Comparison of ENCODE assay signal across 1 cellular context in genomic region chr7:158324397-158325360, GRCh38.
TF ChIP-seq lines count a peak whose summit lies in the region.

No MANE protein-coding gene starts in this region.

TF ChIP-seq in WTC11, 78 proteins besides CTCF, POLR2A, EP300 and RAD21 (continued from another document):
- TF ChIP-seq HMGXB4 (CRISPR knock-in tag; IDR thresholded peaks at IDR 0.05) (no peak), FOXP4 (CRISPR knock-in tag; IDR thresholded peaks at IDR 0.05) (no peak), TP53 (CRISPR knock-in tag; IDR thresholded peaks at IDR 0.05) (no peak), MYBL2 (CRISPR knock-in tag; IDR thresholded peaks at IDR 0.05) (no peak)
- TF ChIP-seq, protein P1, sequence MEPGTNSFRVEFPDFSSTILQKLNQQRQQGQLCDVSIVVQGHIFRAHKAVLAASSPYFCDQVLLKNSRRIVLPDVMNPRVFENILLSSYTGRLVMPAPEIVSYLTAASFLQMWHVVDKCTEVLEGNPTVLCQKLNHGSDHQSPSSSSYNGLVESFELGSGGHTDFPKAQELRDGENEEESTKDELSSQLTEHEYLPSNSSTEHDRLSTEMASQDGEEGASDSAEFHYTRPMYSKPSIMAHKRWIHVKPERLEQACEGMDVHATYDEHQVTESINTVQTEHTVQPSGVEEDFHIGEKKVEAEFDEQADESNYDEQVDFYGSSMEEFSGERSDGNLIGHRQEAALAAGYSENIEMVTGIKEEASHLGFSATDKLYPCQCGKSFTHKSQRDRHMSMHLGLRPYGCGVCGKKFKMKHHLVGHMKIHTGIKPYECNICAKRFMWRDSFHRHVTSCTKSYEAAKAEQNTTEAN (CRISPR knock-in tag; IDR thresholded peaks at IDR 0.05), result no peak
TF ChIP-seq in WTC11: peak in this region for 0.
